In the genomic region with DNA sequence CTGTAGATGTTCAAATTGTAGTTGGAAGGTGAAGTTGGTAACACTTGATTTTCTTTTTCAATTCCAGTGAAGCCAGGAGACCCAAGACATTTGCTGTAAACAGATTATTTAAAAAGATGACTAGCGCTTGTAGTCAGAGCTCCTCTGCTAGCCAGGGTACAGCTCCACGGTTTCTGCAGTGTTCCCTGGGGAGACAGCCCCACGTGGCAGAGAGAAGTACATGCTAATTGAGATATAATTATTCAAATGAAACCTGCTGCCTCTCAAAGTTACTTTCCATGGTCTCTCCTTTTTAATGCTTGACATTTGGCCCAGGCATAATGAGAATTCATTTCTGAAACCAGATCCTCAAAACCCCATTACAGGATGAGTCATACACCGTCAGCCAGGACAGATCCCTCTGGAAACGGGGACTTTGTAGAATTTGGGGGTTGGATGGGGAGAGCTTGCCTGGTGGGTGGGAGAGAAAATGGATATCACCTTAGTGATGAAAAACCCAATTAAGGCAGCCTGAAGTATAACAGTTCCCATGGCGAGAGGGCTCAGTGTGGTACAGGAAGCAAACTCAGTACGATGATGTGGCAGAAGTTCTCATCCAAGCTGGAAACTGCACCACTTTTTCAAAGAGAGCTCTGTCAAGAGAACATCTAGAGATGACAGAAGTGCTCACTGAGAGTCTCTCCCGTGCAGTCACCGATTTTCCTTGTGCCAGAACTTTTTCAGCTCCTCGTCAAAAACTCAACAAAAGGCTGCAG, we compare ENCODE assay signal across 16 cellular contexts.
DNase-seq lines count a peak whose midpoint lies in the region; ATAC-seq, FAIRE-seq and TF ChIP-seq lines count a peak whose summit lies in the region.
"Had no signal": no experiment of that assay in that cellular context is flagged by ENCODE, and none has a peak within 500 bp of the region (broad histone marks: within the 10 kb centered on the region; RNA-seq: fewer than 3 reads in every experiment).

No MANE protein-coding gene starts in this region.

- no peak overlapping the region; the same call in 1 of the 2 replicates for H3K4me3 ChIP-seq in AG10803 (ENCODE audit: low read length)
- no peak overlapping the region for H3K4me3 ChIP-seq in right lobe of liver
- H3K4me3 ChIP-seq in pancreas: no peak overlapping the region
- H3K4me3 ChIP-seq: esophagus muscularis mucosa, HAP-1, mucosa of descending colon, PC-9, upper lobe of left lung had no signal

- peak; percentile 25 for DNase-seq in AG10803 (ENCODE audit: low read depth)
- DNase-seq in HT1080 (ENCODE audit: low read depth): peak; percentile 29
- DNase-seq in NCI-H526 (lab: John Stamatoyannopoulos, UW): peak; percentile 65 to 87
- DNase-seq in fibroblast of gingiva (ENCODE audit: low read depth): peak; percentile 17
- DNase-seq in right lobe of liver: no peak
- DNase-seq in DMS53 treated with DMSO at 0.1 percent for 48 hours (lab: John Stamatoyannopoulos, UW; ENCODE audit: unreplicated experiment): no peak
- no peak for DNase-seq in epidermal melanocyte (ENCODE audit: insufficient read length, low spot score)
- no peak for DNase-seq in pancreas
- DNase-seq: activated effector memory CD4-positive, alpha-beta T cell treated with Interleukin-2 at 50 U/mL for 16 hours; aorta; mucosa of descending colon; PC-9; stimulated activated naive B cell treated with anti-CD40 and anti-IgM and Interleukin-4, amounts not matched to agents 10 μg/mL and 1 μg/mL and 100 μg/mL, for 72 hours; upper lobe of left lung had no signal

- H3K4me1 ChIP-seq in right lobe of liver (no peaks in the 10 kb centered on the region), pancreas (no peaks in the 10 kb centered on the region)
- H3K4me1 ChIP-seq: esophagus muscularis mucosa, HAP-1, upper lobe of left lung had no signal

- no peak overlapping the region for H3K27ac ChIP-seq in right lobe of liver
- H3K27ac ChIP-seq in pancreas: no peak overlapping the region
- H3K27ac ChIP-seq: esophagus muscularis mucosa, PC-9, upper lobe of left lung had no signal

- TF ChIP-seq CTCF in AG10803 (conservative IDR thresholded peaks at IDR 0.05; ENCODE audit: low read length) (no peak), right lobe of liver (IDR thresholded peaks at IDR 0.05) (no peak), pancreas (IDR thresholded peaks at IDR 0.05) (no peak)

- no peaks in the 10 kb centered on the region for H3K27me3 ChIP-seq in right lobe of liver
- peaks cover 0 to 9% (median 0%) of the 10 kb centered on the region in 4 donors for H3K27me3 ChIP-seq in pancreas
- H3K27me3 ChIP-seq: upper lobe of left lung had no signal

- no peak for TF ChIP-seq POLR2A in right lobe of liver (IDR thresholded peaks at IDR 0.05)

- no peaks in the 10 kb centered on the region for H3K36me3 ChIP-seq in right lobe of liver
- H3K36me3 ChIP-seq in pancreas: no peaks in the 10 kb centered on the region
- H3K36me3 ChIP-seq: esophagus muscularis mucosa, HAP-1, upper lobe of left lung had no signal

- intact Hi-C loops in right lobe of liver (cut with DNase I) (no loop called here), pancreas (cut with DNase I) (no loop called here)

- FAIRE-seq in pancreas (lab: Jason Lieb, UNC): no peak

- H3K9me3 ChIP-seq in right lobe of liver (no peaks in the 10 kb centered on the region), pancreas (no peaks in the 10 kb centered on the region)
- H3K9me3 ChIP-seq: HAP-1, mucosa of descending colon, upper lobe of left lung had no signal

- ATAC-seq in right lobe of liver: no peak
- no peak for ATAC-seq in pancreas
- ATAC-seq: stimulated activated naive B cell treated with anti-CD40 and anti-IgM and Interleukin-4, amounts not matched to agents 10 μg/mL and 1 μg/mL and 100 μg/mL, for 72 hours had no signal

- 50% methylated on average over 10 of the region's 10 CpGs for WGBS in right lobe of liver (ENCODE audit: insufficient coverage, low coverage, low lambda C conversion rate, missing lambda C conversion rate)
- 49 to 53% methylated on average over 10 of the region's 10 CpGs for WGBS in pancreas, 2 donors

Comparison
In these comparisons a context has a peak if more than half of its experiments do, and no peak if none do; other contexts are left out.
1. DNase-seq: peak in AG10803 (single experiment), HT1080 (single experiment), NCI-H526 (2 of 2) and fibroblast of gingiva (single experiment); none in right lobe of liver (0 of 3), DMS53 treated with DMSO at 0.1 percent for 48 hours (single experiment), epidermal melanocyte (single experiment) and pancreas (0 of 6).